In the genomic region with DNA sequence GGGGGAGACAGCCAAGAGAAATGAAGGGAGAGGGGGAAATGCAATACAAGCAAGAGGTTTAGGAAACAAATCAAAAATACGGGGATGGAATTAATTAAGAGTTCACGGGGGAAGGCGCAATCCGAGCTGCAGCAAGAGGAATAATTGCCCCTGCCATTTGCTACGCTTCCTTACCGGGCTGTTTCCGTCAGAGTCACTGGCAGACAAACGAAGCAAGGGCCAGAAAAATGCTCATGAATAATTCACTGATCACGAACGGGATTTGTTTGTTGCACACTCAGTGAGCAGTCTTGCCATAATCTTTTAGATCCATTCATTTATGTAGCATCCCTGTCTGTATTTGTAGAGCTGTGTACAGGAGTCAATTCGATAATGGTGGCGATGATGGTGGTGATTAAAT, we compare ENCODE assay signal across 13 cellular contexts. TPM values are rescaled to one million over a fixed set of nuclear protein-coding genes. Genes with fewer than 3 reads are reported as not detected.
DNase-seq lines count a peak whose midpoint lies in the region; ATAC-seq and TF ChIP-seq lines count a peak whose summit lies in the region.
"Had no signal": no experiment of that assay in that cellular context is flagged by ENCODE, and none has a peak within 500 bp of the region (broad histone marks: within the 10 kb centered on the region; RNA-seq: fewer than 3 reads in every experiment).

No MANE protein-coding gene starts in this region.

- no peak for TF ChIP-seq CTCF in SK-N-SH (IDR thresholded peaks at IDR 0.05)
- TF ChIP-seq CTCF in fibroblast of villous mesenchyme (IDR thresholded peaks at IDR 0.05; ENCODE audit: insufficient read depth, low read depth, low read length), result no peak
- no peak for TF ChIP-seq CTCF in transverse colon (IDR thresholded peaks at IDR 0.05)

- 0 out of 2 replicates have a peak overlapping the region, but pooled peaks have one; percentile 75 for H2AFZ ChIP-seq in SK-N-SH (ENCODE audit: low read depth)

- no peaks in the 10 kb centered on the region for H3K27me3 Mint-ChIP-seq in activated T-cell treated with anti-CD3 and anti-CD28 coated beads, Interleukin-2, amount 50 U/mL, for 4 hours (ENCODE audit: low read depth)
- H3K27me3 Mint-ChIP-seq: activated CD4-positive, alpha-beta memory T cell treated with anti-CD3 and anti-CD28 coated beads for 36 hours had no signal

- H3K4me1 ChIP-seq in SK-N-SH (ENCODE audit: control insufficient read depth in 1 of 2, insufficient read depth in 2 of 2, low read depth in 1 of 2, low read length in 1 of 2), result peaks cover 6 to 10% of the 10 kb centered on the region in 2 experiments; a peak in 1 of 4 replicates
- no peaks in the 10 kb centered on the region for H3K4me1 ChIP-seq in skeletal muscle satellite cell (ENCODE audit: control insufficient read depth, insufficient read depth, low read length)
- peaks cover 0 to 20% (median 14%) of the 10 kb centered on the region in 4 donors for H3K4me1 ChIP-seq in transverse colon

- no peaks in the 10 kb centered on the region for H3K27me3 ChIP-seq in SK-N-SH (ENCODE audit: insufficient read depth)
- H3K27me3 ChIP-seq in skeletal muscle satellite cell (ENCODE audit: control insufficient read depth, insufficient read depth, low read length), result peaks cover 48% of the 10 kb centered on the region
- no peaks in the 10 kb centered on the region for H3K27me3 ChIP-seq in transverse colon
- H3K27me3 ChIP-seq: testis had no signal

- H3K9me3 Mint-ChIP-seq in activated T-cell treated with anti-CD3 and anti-CD28 coated beads, Interleukin-2, amount 50 U/mL, for 4 hours, result peaks cover 5% of the 10 kb centered on the region

- H3K4me1 Mint-ChIP-seq in activated T-cell treated with anti-CD3 and anti-CD28 coated beads, Interleukin-2, amount 50 U/mL, for 4 hours (ENCODE audit: low read depth), result no peaks in the 10 kb centered on the region

- no peaks in the 10 kb centered on the region for H3K79me2 ChIP-seq in SK-N-SH (ENCODE audit: insufficient read depth)

- no peaks in the 10 kb centered on the region for H4K20me1 ChIP-seq in SK-N-SH (ENCODE audit: insufficient read depth)

- H3K4me3 ChIP-seq in SK-N-SH (ENCODE audit: low read depth in 2 of 2, low read length in 1 of 2) (peak overlapping the region; percentile 35 to 44; a peak in 3 of 4 replicates), fibroblast of villous mesenchyme (ENCODE audit: low read depth, low read length) (peak overlapping the region; percentile 36), skeletal muscle satellite cell (ENCODE audit: low read length) (peak overlapping the region; percentile 60), transverse colon (no peak overlapping the region)

- H3K9me3 ChIP-seq in SK-N-SH (no peaks in the 10 kb centered on the region), skeletal muscle satellite cell (replicated peaks; ENCODE audit: low read length) (no peaks in the 10 kb centered on the region), transverse colon (no peaks in the 10 kb centered on the region)
- H3K9me3 ChIP-seq: testis had no signal

- WGBS in SK-N-SH (ENCODE audit: low lambda C conversion rate), result 46% methylated on average over 12 of the region's 12 CpGs
- WGBS in transverse colon (ENCODE audit: low coverage in 1 of 2), 2 donors, result 84 to 88% methylated on average over 4 to 12 of the region's 12 CpGs

- H3K27ac ChIP-seq in SK-N-SH (ENCODE audit: low read depth in 2 of 2, low read length in 1 of 2) (peak overlapping the region in 1 of 2 experiments; percentile 56; a peak in 2 of 4 replicates), transverse colon (no peak overlapping the region)
- H3K27ac ChIP-seq: testis had no signal

- H3F3A ChIP-seq in SK-N-SH (replicated peaks; ENCODE audit: insufficient read depth), result no peaks in the 10 kb centered on the region

- TF ChIP-seq EP300 in SK-N-SH (IDR thresholded peaks at IDR 0.05; ENCODE audit: borderline replicate concordance in 1 of 2, low read depth in 1 of 2, low read length in 1 of 2), result no peak
- TF ChIP-seq EP300 in transverse colon (IDR thresholded peaks at IDR 0.05; ENCODE audit: low read depth), result no peak

- no peaks in the 10 kb centered on the region for H3K9me2 ChIP-seq in SK-N-SH

- DNase-seq in DMS79 treated with DMSO at 0.1 percent for 48 hours (lab: John Stamatoyannopoulos, UW), result peak; percentile 55
- DNase-seq in DMS79 (lab: John Stamatoyannopoulos, UW), result no peak
- DNase-seq in SK-N-SH, result peak; percentile 37
- no peak for DNase-seq in fibroblast of villous mesenchyme (ENCODE audit: low read depth)
- DNase-seq in transverse colon, result no peak
- no peak for DNase-seq in 8988T
- DNase-seq in activated T-cell treated with anti-CD3 and anti-CD28 coated beads, Interleukin-2, amount 50 U/mL, for 4 hours, result no peak
- DNase-seq: activated CD4-positive, alpha-beta memory T cell treated with anti-CD3 and anti-CD28 coated beads for 36 hours; activated effector memory CD4-positive, alpha-beta T cell treated with Interleukin-2 at 50 U/mL for 16 hours; NCI-H1048; T-helper 9 cell had no signal

- H3K36me3 ChIP-seq in SK-N-SH (replicated peaks in 1 of 2; ENCODE audit: control insufficient read depth in 1 of 2, insufficient read depth in 2 of 2, low read length in 1 of 2) (no peaks in the 10 kb centered on the region), skeletal muscle satellite cell (ENCODE audit: insufficient read depth, low read length) (no peaks in the 10 kb centered on the region), transverse colon (no peaks in the 10 kb centered on the region)

- in situ Hi-C loops in transverse colon (cut with MboI; ENCODE audit: low pct_ligation_motif_present in 1 of 4, low pct_unique_long_range_greater_than_20kb in 1 of 4, low sequenced_read_pairs in 3 of 4), result no loop called here

- CTCF ChIA-PET in SK-N-SH (lab: Yijun Ruan, JAX), result interaction anchor here (1.0 to 1.5 kb wide), 2 partner anchors 9 to 112 kb away, joined by 3 read pairs; no protein-coding TSS in a partner anchor

- no peak for TF ChIP-seq RAD21 in SK-N-SH (IDR thresholded peaks at IDR 0.05; ENCODE audit: low read length)

- intact Hi-C loops in transverse colon (cut with DNase I; ENCODE audit: low total_unique reads), result no loop called here

- H3K4me2 ChIP-seq in SK-N-SH, result peak overlapping the region; percentile 67
- peak overlapping the region; percentile 66 for H3K4me2 ChIP-seq in skeletal muscle satellite cell (ENCODE audit: low read length)

- no peak for TF ChIP-seq POLR2A in transverse colon (IDR thresholded peaks at IDR 0.05)

- ATAC-seq in activated T-cell treated with anti-CD3 and anti-CD28 coated beads, Interleukin-2, amount 50 U/mL, for 4 hours, result no peak

- no peak overlapping the region for H3K9ac ChIP-seq in SK-N-SH
- no peak overlapping the region for H3K9ac ChIP-seq in skeletal muscle satellite cell (ENCODE audit: low read depth, low read length)

- peaks cover 16% of the 10 kb centered on the region for H3K36me3 Mint-ChIP-seq in activated T-cell treated with anti-CD3 and anti-CD28 coated beads, Interleukin-2, amount 50 U/mL, for 4 hours (ENCODE audit: insufficient read depth)

- H3K4me3 Mint-ChIP-seq in activated T-cell treated with anti-CD3 and anti-CD28 coated beads, Interleukin-2, amount 50 U/mL, for 4 hours, result no peak overlapping the region
- H3K4me3 Mint-ChIP-seq: activated CD4-positive, alpha-beta memory T cell treated with anti-CD3 and anti-CD28 coated beads for 36 hours had no signal

- POLR2A ChIA-PET in SK-N-SH (lab: Yijun Ruan, JAX), result no interaction called here

TF ChIP-seq in SK-N-SH, 30 proteins besides CTCF, POLR2A, EP300 and RAD21 (continues in another document):
- TF ChIP-seq TCF12 (IDR thresholded peaks at IDR 0.05), result no peak
- TF ChIP-seq USF2 (IDR thresholded peaks at IDR 0.05; ENCODE audit: borderline replicate concordance, low read depth, low read length), result no peak
- TF ChIP-seq YY1 (IDR thresholded peaks at IDR 0.05; ENCODE audit: low read depth), result no peak
- TF ChIP-seq MAX (IDR thresholded peaks at IDR 0.05; ENCODE audit: low read depth), result no peak
- TF ChIP-seq RCOR1 (IDR thresholded peaks at IDR 0.05; ENCODE audit: low read length), result no peak
- TF ChIP-seq, protein P1, sequence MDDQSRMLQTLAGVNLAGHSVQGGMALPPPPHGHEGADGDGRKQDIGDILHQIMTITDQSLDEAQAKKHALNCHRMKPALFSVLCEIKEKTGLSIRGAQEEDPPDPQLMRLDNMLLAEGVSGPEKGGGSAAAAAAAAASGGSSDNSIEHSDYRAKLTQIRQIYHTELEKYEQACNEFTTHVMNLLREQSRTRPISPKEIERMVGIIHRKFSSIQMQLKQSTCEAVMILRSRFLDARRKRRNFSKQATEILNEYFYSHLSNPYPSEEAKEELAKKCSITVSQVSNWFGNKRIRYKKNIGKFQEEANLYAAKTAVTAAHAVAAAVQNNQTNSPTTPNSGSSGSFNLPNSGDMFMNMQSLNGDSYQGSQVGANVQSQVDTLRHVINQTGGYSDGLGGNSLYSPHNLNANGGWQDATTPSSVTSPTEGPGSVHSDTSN (IDR thresholded peaks at IDR 0.05), result no peak
- no peak for TF ChIP-seq SMC3 (IDR thresholded peaks at IDR 0.05; ENCODE audit: low read depth, low read length)
- TF ChIP-seq FOXJ3 (CRISPR knock-in tag; IDR thresholded peaks at IDR 0.05), result no peak
- TF ChIP-seq FOXM1 (IDR thresholded peaks at IDR 0.05; ENCODE audit: low read depth), result no peak
- no peak for TF ChIP-seq TAF1 (IDR thresholded peaks at IDR 0.05; ENCODE audit: borderline replicate concordance, low read depth, low read length)
- no peak for TF ChIP-seq POLR2AphosphoS5 (IDR thresholded peaks at IDR 0.05; ENCODE audit: low read depth, low read length)
- TF ChIP-seq CHD2 (IDR thresholded peaks at IDR 0.05; ENCODE audit: low read length, partially characterized antibody), result no peak

RNA-seq across cellular contexts. Expression of gene PLXNC1, which starts 39.0 kb away (rescaled TPM):
- polyA plus RNA-seq in SK-N-SH (2012; rRNA removed), result 0.23 and 0.28 TPM in 2 replicates
- 0.24 and 0.27 TPM in 2 replicates for polyA plus RNA-seq in SK-N-SH (2012; cell fraction: cytosol; rRNA removed)
- 0.28 and 0.50 TPM in 2 replicates for polyA plus RNA-seq in SK-N-SH (2012; cell fraction: nucleus; rRNA removed)
- 0.86 and 0.97 TPM in 2 replicates for total RNA-seq in fibroblast of villous mesenchyme
- 1.7 and 1.8 TPM in 2 replicates for total RNA-seq in skeletal muscle satellite cell (2012; rRNA removed)
- 10 to 100 TPM in 1 of 4 donors, 1 to 10 TPM in 3; 3.3 to 12.7 (median 6.8) TPM for total RNA-seq in transverse colon
- 1 to 10 TPM; 3.1 to 6.9 (median 3.2) TPM for total RNA-seq in activated T-cell treated with anti-CD3 and anti-CD28 coated beads, Interleukin-2, amount 50 U/mL, for 4 hours

Comparison
In these comparisons a context has a peak if more than half of its experiments do, and no peak if none do; other contexts are left out.
1. DNase-seq: peak in DMS79 treated with DMSO at 0.1 percent for 48 hours (single experiment) and SK-N-SH (single experiment); none in DMS79 (single experiment), fibroblast of villous mesenchyme (single experiment), transverse colon (single experiment), 8988T (single experiment) and activated T-cell treated with anti-CD3 and anti-CD28 coated beads, Interleukin-2, amount 50 U/mL, for 4 hours (single experiment).
2. H3K4me3 ChIP-seq: peak in SK-N-SH (2 of 2), fibroblast of villous mesenchyme (single experiment) and skeletal muscle satellite cell (single experiment); none in transverse colon (0 of 4).